In genomic region chr1:230965535-230965934, GRCh38 we compare ENCODE assay signal across 6 cellular contexts.
"Had no signal": no experiment of that assay in that cellular context is flagged by ENCODE, and none has a peak within 500 bp of the region (broad histone marks: within the 10 kb centered on the region; RNA-seq: fewer than 3 reads in every experiment).

No MANE protein-coding gene starts in this region.

- ATAC-seq: GM23338 had no signal

- H3K27me3 Mint-ChIP-seq: IgD-negative memory B cell had no signal

- H3K4me1 Mint-ChIP-seq: GM23338, H9 had no signal

- H3K4me3 ChIP-seq: GM23338 had no signal

- H3K27ac Mint-ChIP-seq: GM23338, H9, HFFc6 had no signal

- H3K4me3 Mint-ChIP-seq: GM23338, H9, HFFc6, IgD-negative memory B cell had no signal

- DNase-seq: H9, HCEC 1CT, HFFc6, KBM-7 had no signal

- H3K9me3 Mint-ChIP-seq: GM23338, H9, HFFc6, IgD-negative memory B cell had no signal
